Comparison of ENCODE assay signal across 10 cellular contexts in genomic region chr10:77635402-77636227, GRCh38. TPM values are rescaled to one million over a fixed set of nuclear protein-coding genes. Genes with fewer than 3 reads are reported as not detected.
DNase-seq lines count a peak whose midpoint lies in the region; ATAC-seq and TF ChIP-seq lines count a peak whose summit lies in the region.
"Had no signal": no experiment of that assay in that cellular context is flagged by ENCODE, and none has a peak within 500 bp of the region (broad histone marks: within the 10 kb centered on the region; RNA-seq: fewer than 3 reads in every experiment).

No MANE protein-coding gene starts in this region.

- TF ChIP-seq CTCF in thoracic aorta (IDR thresholded peaks at IDR 0.05): no peak

- no peaks in the 10 kb centered on the region for H3K36me3 ChIP-seq in thoracic aorta

- DNase-seq in NCI-H1417 (lab: John Stamatoyannopoulos, UW): peak in 2 of 3 experiments; percentile 52 to 72
- DNase-seq in NCI-H1417 treated with DMSO at 0.1 percent for 48 hours (lab: John Stamatoyannopoulos, UW): no peak
- peak; percentile 51 for DNase-seq in astrocyte of the hippocampus (ENCODE audit: low read depth, low spot score)
- no peak for DNase-seq in thoracic aorta (ENCODE audit: low spot score)
- DNase-seq in DMS 273 (lab: John Stamatoyannopoulos, UW; ENCODE audit: unreplicated experiment): no peak
- DNase-seq in activated CD4-positive, alpha-beta T cell treated with anti-CD3 and anti-CD28 coated beads, Interleukin-2, amount 50 U/mL, for 48 hours: no peak
- DNase-seq: activated CD4-positive, alpha-beta T cell treated with anti-CD3 and anti-CD28 coated beads, Interleukin-2, amount 50 U/mL, for 1 hour had no signal

- H3K4me1 ChIP-seq in thoracic aorta (ENCODE audit: control insufficient read depth in 1 of 2, low read depth in 2 of 2): peaks cover 25 to 67% of the 10 kb centered on the region in 2 donors

- H3K27ac ChIP-seq in layer of hippocampus (ENCODE audit: low read depth, low read length) (peak overlapping the region; percentile 57), thoracic aorta (peak overlapping the region; percentile 82 to 89)

- no peaks in the 10 kb centered on the region for H3K9me3 ChIP-seq in thoracic aorta

- H3K27me3 ChIP-seq in layer of hippocampus (ENCODE audit: control insufficient read depth, insufficient read depth, low read length) (peaks cover 17% of the 10 kb centered on the region), thoracic aorta (replicated peaks; ENCODE audit: insufficient read depth) (no peaks in the 10 kb centered on the region)

- peak overlapping the region; percentile 86 for H3K4me3 ChIP-seq in thoracic aorta
- H3K4me3 ChIP-seq: GM12878 had no signal

- no peak for ATAC-seq in thoracic aorta (ENCODE audit: insufficient number of reproducible peaks, low FRiP score, low read depth)
- no peak for ATAC-seq in GM21515 (IDR thresholded peaks at IDR 0.05; ENCODE audit: unreplicated experiment)

RNA-seq across cellular contexts. Expression of gene KCNMA1, which starts 2.0 kb away (rescaled TPM):
- total RNA-seq in thoracic aorta: 100 to 1,000 TPM; 168 to 188 TPM

Comparison
In these comparisons a context has a peak if more than half of its experiments do, and no peak if none do; other contexts are left out.
1. DNase-seq: peak in NCI-H1417 (2 of 3) and astrocyte of the hippocampus (single experiment); none in NCI-H1417 treated with DMSO at 0.1 percent for 48 hours (single experiment), thoracic aorta (single experiment), DMS 273 (single experiment) and activated CD4-positive, alpha-beta T cell treated with anti-CD3 and anti-CD28 coated beads, Interleukin-2, amount 50 U/mL, for 48 hours (0 of 2).